ENCODE assay signal across 23 cellular contexts in genomic region chr3:184426691-184427141, GRCh38. TPM values are rescaled to one million over a fixed set of nuclear protein-coding genes. Genes with fewer than 3 reads are reported as not detected.
DNase-seq lines count a peak whose midpoint lies in the region; ATAC-seq, FAIRE-seq and TF ChIP-seq lines count a peak whose summit lies in the region.
"Had no signal": no experiment of that assay in that cellular context is flagged by ENCODE, and none has a peak within 500 bp of the region (broad histone marks: within the 10 kb centered on the region; RNA-seq: fewer than 3 reads in every experiment).

No MANE protein-coding gene starts in this region.

- intact Hi-C loops in Calu3 (cut with micrococcal nuclease; ENCODE audit: unreplicated experiment): no loop called here
- intact Hi-C loops in pancreas (cut with DNase I): no loop called here

- H2BK15ac ChIP-seq in H1 (ENCODE audit: low read length): no peak overlapping the region

- H3K56ac ChIP-seq in H1 (replicated peaks; ENCODE audit: insufficient read length, low read depth, low read length): no peak overlapping the region

- peaks cover 68% of the 10 kb centered on the region for H3K27me3 Mint-ChIP-seq in Calu3 (ENCODE audit: unreplicated experiment)

- H2BK20ac ChIP-seq in H1 (ENCODE audit: low read length): no peak overlapping the region

- no peak overlapping the region for H3K4ac ChIP-seq in H1 (replicated peaks; ENCODE audit: insufficient read length, low read depth, low read length)

- FAIRE-seq in H1 (lab: Jason Lieb, UNC) (no peak), pancreas (lab: Jason Lieb, UNC) (no peak)
- FAIRE-seq: GM12878, GM18507 had no signal

- BruUV-seq in Calu3 (replicated peaks; lab: Mats Ljungman, UMichigan): no TSS peak

- H3K27me3 ChIP-seq in SJSA1 (replicated peaks) (no peaks in the 10 kb centered on the region), H1 (replicated peaks in 1 of 4; ENCODE audit: control insufficient read depth in 3 of 4, extremely low read depth in 1 of 4, insufficient read depth in 3 of 4, low read length in 3 of 4) (no peaks in the 10 kb centered on the region), pancreas (no peaks in the 10 kb centered on the region)
- H3K27me3 ChIP-seq: BE2C had no signal

- no peak overlapping the region for H3K9ac ChIP-seq in H1 (replicated peaks in 1 of 4; ENCODE audit: extremely low read depth in 1 of 4, low read depth in 3 of 4, low read length in 3 of 4)
- H3K9ac ChIP-seq: GM23248 had no signal

- no peaks in the 10 kb centered on the region for H3K36me3 ChIP-seq in SJSA1
- H3K36me3 ChIP-seq in H1 (ENCODE audit: control insufficient read depth in 2 of 4, insufficient read depth in 4 of 4, low read length in 3 of 4): no peaks in the 10 kb centered on the region
- no peaks in the 10 kb centered on the region for H3K36me3 ChIP-seq in pancreas
- H3K36me3 ChIP-seq: BE2C had no signal

- H3K79me2 ChIP-seq in H1 (ENCODE audit: control insufficient read depth in 1 of 2, insufficient read depth in 2 of 2, low read length in 2 of 2): no peaks in the 10 kb centered on the region

- no peaks in the 10 kb centered on the region for H3K4me1 Mint-ChIP-seq in Calu3 (ENCODE audit: low read depth, unreplicated experiment)

- 95% methylated on average over 12 of the region's 12 CpGs; no CpG with 5 or more reads in 1 of the 2 experiments for WGBS in H1 (ENCODE audit: extremely low coverage in 1 of 2, insufficient coverage in 1 of 2, insufficient read length in 1 of 2, insufficient replicate concordance in 2 of 2, low coverage in 1 of 2, low lambda C conversion rate in 2 of 2, missing lambda C conversion rate in 1 of 2), 2 experiments
- WGBS in pancreas, 2 donors: 71 to 77% methylated on average over 12 of the region's 12 CpGs

- peak overlapping the region; percentile 28; the same call in 1 of the 2 replicates for H4K8ac ChIP-seq in H1 (ENCODE audit: extremely low read depth, insufficient read depth, low read length)

- DNase-seq in Calu3: peak; percentile 24
- DNase-seq in SJSA1 (ENCODE audit: low read depth in 1 of 2, low spot score in 2 of 2): peak; percentile 89 to 94
- DNase-seq in H1 (ENCODE audit: low read depth in 1 of 2, low spot score in 2 of 2): no peak
- DNase-seq in pancreas: peak in 3 of 6 donors; percentile 56 to 77 (median 63)
- no peak for DNase-seq in activated gamma-delta T cell (lab: John Stamatoyannopoulos, UW)
- no peak for DNase-seq in amygdala (lab: John Stamatoyannopoulos, UW)
- no peak for DNase-seq in activated CD8-positive, alpha-beta memory T cell treated with anti-CD3 and anti-CD28 coated beads, Interleukin-2, amount 50 U/mL, for 4 hours
- DNase-seq: 8988T; BE2C; CD4-positive, alpha-beta T cell; DND-41; GDM1; GM23248; NCI-H1436; NCI-H2029; NCI-H2171; NCI-H748 treated with DMSO at 0.1 percent for 48 hours; OCI-M1 had no signal

- no peaks in the 10 kb centered on the region for H3K79me1 ChIP-seq in H1 (ENCODE audit: low read depth, low read length)

- H3K9me3 ChIP-seq in SJSA1 (replicated peaks) (no peaks in the 10 kb centered on the region), H1 (ENCODE audit: insufficient read depth in 2 of 2, low read depth in 1 of 2, low read length in 1 of 2) (no peaks in the 10 kb centered on the region; a peak in 1 of 4 replicates), pancreas (no peaks in the 10 kb centered on the region)
- H3K9me3 ChIP-seq: BE2C had no signal

- no peak for TF ChIP-seq EP300 in H1 (IDR thresholded peaks at IDR 0.05; ENCODE audit: borderline replicate concordance in 1 of 2, low read depth in 2 of 2, low read length in 2 of 2)

- peak; percentile 46 to 85 (median 81) for ATAC-seq in pancreas
- ATAC-seq in HG03108 (IDR thresholded peaks at IDR 0.05; ENCODE audit: unreplicated experiment): no peak
- ATAC-seq: GM12878, HCT116 had no signal

- H3K18ac ChIP-seq in H1 (ENCODE audit: extremely low read depth, low read length): no peak overlapping the region

- CTCF ChIA-PET in Calu3 (lab: Charles Lee): interaction anchor here (1.1 to 1.2 kb wide), 2 partner anchors 87 to 114 kb away, joined by 3 to 4 read pairs; no protein-coding TSS in a partner anchor
- CTCF ChIA-PET in H1 (lab: Charles Lee; ENCODE audit: partially characterized antibody): interaction anchor here (0.7 to 3.8 kb wide), 7 partner anchors 8 to 142 kb away, joined by 3 to 22 read pairs (median 4); no protein-coding TSS in a partner anchor

- H3K4me2 ChIP-seq in H1 (ENCODE audit: insufficient read depth in 1 of 2, low read depth in 2 of 2, low read length in 2 of 2): no peak overlapping the region

- peak overlapping the region; percentile 17 for H3K27ac ChIP-seq in SJSA1
- H3K27ac ChIP-seq in H1 (ENCODE audit: low read depth, low read length): no peak overlapping the region
- H3K27ac ChIP-seq in pancreas: no peak overlapping the region
- H3K27ac ChIP-seq: GM23248 had no signal

- H3K23ac ChIP-seq in H1 (ENCODE audit: insufficient read length): no peak overlapping the region

- H4K5ac ChIP-seq in H1 (ENCODE audit: insufficient read length, low read depth, low read length): no peak overlapping the region

- H3K9me3 Mint-ChIP-seq in Calu3 (ENCODE audit: low read depth, unreplicated experiment): peaks cover 4% of the 10 kb centered on the region
- H3K9me3 Mint-ChIP-seq: CD4-positive, alpha-beta T cell had no signal

- no peaks in the 10 kb centered on the region for H4K20me1 ChIP-seq in H1 (replicated peaks in 1 of 2; ENCODE audit: control insufficient read depth in 1 of 2, insufficient read depth in 2 of 2, low read length in 2 of 2)

- H3K36me3 Mint-ChIP-seq in Calu3 (ENCODE audit: insufficient read depth, unreplicated experiment): no peaks in the 10 kb centered on the region

- H3K4me3 Mint-ChIP-seq in Calu3 (ENCODE audit: low read depth, unreplicated experiment): no peak overlapping the region
- H3K4me3 Mint-ChIP-seq: CD4-positive, alpha-beta T cell had no signal

- no peak overlapping the region for H4K91ac ChIP-seq in H1 (replicated peaks; ENCODE audit: insufficient read length, low read length)

- no peak overlapping the region for H2BK5ac ChIP-seq in H1 (ENCODE audit: low read depth, low read length)

- H2AK5ac ChIP-seq in H1 (ENCODE audit: low read depth, low read length): no peak overlapping the region

- H3K14ac ChIP-seq in H1 (ENCODE audit: insufficient read length): no peak overlapping the region

- TF ChIP-seq POLR2A in H1 (IDR thresholded peaks at IDR 0.05; ENCODE audit: control extremely low read depth in 1 of 2, low read depth in 2 of 2, low read length in 2 of 2): no peak

- H3K4me3 ChIP-seq in SJSA1 (no peak overlapping the region), H1 (ENCODE audit: extremely low read depth in 1 of 4, insufficient read depth in 2 of 4, low read depth in 3 of 4, low read length in 4 of 4) (no peak overlapping the region), pancreas (no peak overlapping the region)
- H3K4me3 ChIP-seq: GM12878, GM23248 had no signal

- TF ChIP-seq CTCF in Calu3 (IDR thresholded peaks at IDR 0.05; ENCODE audit: unreplicated experiment) (no peak), H1 (IDR thresholded peaks at IDR 0.05; ENCODE audit: control extremely low read depth in 1 of 3, insufficient read depth in 1 of 3, low read depth in 1 of 3, low read length in 3 of 3) (no peak), pancreas (IDR thresholded peaks at IDR 0.05) (no peak)

- H3K23me2 ChIP-seq in H1 (ENCODE audit: low read depth, low read length): peaks cover 1% of the 10 kb centered on the region; the same call in 1 of the 2 replicates

- H2AFZ ChIP-seq in H1 (ENCODE audit: low read length): no peak overlapping the region
- H2AFZ ChIP-seq: GM23248 had no signal

- H2BK120ac ChIP-seq in H1 (replicated peaks; ENCODE audit: low read depth, low read length): no peak overlapping the region

- POLR2A ChIA-PET in H1 (lab: Charles Lee; ENCODE audit: partially characterized antibody): no interaction called here

- H3K27ac Mint-ChIP-seq in Calu3 (ENCODE audit: unreplicated experiment): no peak overlapping the region
- H3K27ac Mint-ChIP-seq: CD4-positive, alpha-beta T cell had no signal

- H2BK12ac ChIP-seq in H1 (ENCODE audit: low read depth, low read length): no peak overlapping the region

- peaks cover 49% of the 10 kb centered on the region for H3K4me1 ChIP-seq in SJSA1 (replicated peaks)
- H3K4me1 ChIP-seq in H1 (replicated peaks in 1 of 4; ENCODE audit: control insufficient read depth in 3 of 4, insufficient read depth in 4 of 4, low read length in 3 of 4): no peaks in the 10 kb centered on the region
- no peaks in the 10 kb centered on the region for H3K4me1 ChIP-seq in pancreas
- H3K4me1 ChIP-seq: BE2C had no signal

- no peak for TF ChIP-seq RAD21 in H1 (IDR thresholded peaks at IDR 0.05 in 1 of 2, conservative IDR thresholded peaks at IDR 0.05 in 1 of 2; ENCODE audit: low read depth in 2 of 2, low read length in 2 of 2)

TF ChIP-seq in H1, 55 proteins besides CTCF, POLR2A, EP300 and RAD21 (continues in another document):
- TF ChIP-seq SIX5 (IDR thresholded peaks at IDR 0.05; ENCODE audit: low read depth, low read length) (no peak), HDAC6 (IDR thresholded peaks at IDR 0.05; ENCODE audit: low read depth, low read length) (no peak)

RNA-seq across cellular contexts. Expression of gene CHRD, which starts 46.9 kb away (rescaled TPM):
- total RNA-seq in Calu3 (2022) (not detected in 2 replicates), pancreas (10 to 100 TPM; 11.0 to 31.4 (median 17.3) TPM)
- total RNA-seq in SJSA1 (2014; rRNA removed; shearing (Covaris generic)): 0.26 TPM in 1 of 2 replicates, not detected in the other
- 0.63 and 0.86 TPM in 2 replicates for total RNA-seq in H1 (2021; fragmentation: NEBNext Ultra II Directional; extraction: Animal tissue kit (Norgen Biotek cat#: 25700))
- polyA plus RNA-seq in H1 (2011; rRNA removed) (0.62 and 1.7 TPM in 2 replicates), pancreas (10 to 100 TPM; 23.3 to 96.7 TPM)
- 1.4 TPM for polyA plus RNA-seq in H1 (2011; cell fraction: cytosol; rRNA removed)
- 10.3 TPM for polyA plus RNA-seq in H1 (2011; cell fraction: nucleus; rRNA removed)
- 0.52 to 1.4 TPM (median 0.80 TPM) in 4 replicates for polyA plus RNA-seq in H1 (2012, experiment 1 of 2)
- polyA plus RNA-seq in H1 (2012, experiment 2 of 2): 0.98 TPM
- 0.28 TPM for polyA plus RNA-seq in H1 (2013, experiment 1 of 2)
- polyA plus RNA-seq in H1 (2013, experiment 2 of 2): 0.35 TPM
- polyA minus RNA-seq in H1 (2011; rRNA and poly(A)+ RNA removed): 0.15 and 0.22 TPM in 2 replicates
- 0.37 TPM for polyA minus RNA-seq in H1 (2011; cell fraction: cytosol; rRNA and poly(A)+ RNA removed)
- 2.3 TPM for polyA minus RNA-seq in H1 (2011; cell fraction: nucleus; rRNA and poly(A)+ RNA removed)
- total RNA-seq: GM12878 had no signal
- polyA plus RNA-seq: GM12878 had no signal

RNA-seq across cellular contexts. Expression of gene THPO, which starts 48.7 kb away (rescaled TPM):
- not detected in 2 replicates for total RNA-seq in Calu3 (2022)
- total RNA-seq in SJSA1 (2014; rRNA removed; shearing (Covaris generic)): not detected in 2 replicates
- 0.40 and 1.2 TPM in 2 replicates for total RNA-seq in H1 (2021; fragmentation: NEBNext Ultra II Directional; extraction: Animal tissue kit (Norgen Biotek cat#: 25700))
- 0.82 and 1.4 TPM in 2 replicates for polyA plus RNA-seq in H1 (2011; rRNA removed)
- polyA plus RNA-seq in H1 (2011; cell fraction: cytosol; rRNA removed): 0.56 TPM
- 0.94 TPM for polyA plus RNA-seq in H1 (2011; cell fraction: nucleus; rRNA removed)
- 0.68 to 1.2 TPM (median 0.87 TPM) in 4 replicates for polyA plus RNA-seq in H1 (2012, experiment 1 of 2)
- polyA plus RNA-seq in H1 (2012, experiment 2 of 2): 0.66 TPM
- polyA plus RNA-seq in H1 (2013, experiment 1 of 2): 0.43 TPM
- 0.53 TPM for polyA plus RNA-seq in H1 (2013, experiment 2 of 2)
- polyA minus RNA-seq in H1 (2011; rRNA and poly(A)+ RNA removed): 0.37 and 1.0 TPM in 2 replicates
- polyA minus RNA-seq in H1 (2011; cell fraction: cytosol; rRNA and poly(A)+ RNA removed): 1.2 TPM
- polyA minus RNA-seq in H1 (2011; cell fraction: nucleus; rRNA and poly(A)+ RNA removed): 0.50 TPM
- under 1 TPM in 5 of 6 donors, not detected in 1; 0.28 to 0.72 (median 0.54) TPM for total RNA-seq in pancreas
- polyA plus RNA-seq in pancreas: 1 to 10 TPM in 1 of 2 donors, under 1 TPM in 1; 0.40 to 1.3 TPM
- total RNA-seq: CD4-positive, alpha-beta T cell; GM12878; GM23248; NCI-H460 had no signal
- polyA plus RNA-seq: GM12878, GM23248 had no signal

Comparison
In these comparisons a context has a peak if more than half of its experiments do, and no peak if none do; other contexts are left out.
1. DNase-seq: peak in Calu3 (single experiment) and SJSA1 (2 of 2); none in H1 (0 of 2), activated gamma-delta T cell (single experiment), amygdala (0 of 56) and activated CD8-positive, alpha-beta memory T cell treated with anti-CD3 and anti-CD28 coated beads, Interleukin-2, amount 50 U/mL, for 4 hours (single experiment).